ENCODE assay signal across 20 cellular contexts in the genomic region with DNA sequence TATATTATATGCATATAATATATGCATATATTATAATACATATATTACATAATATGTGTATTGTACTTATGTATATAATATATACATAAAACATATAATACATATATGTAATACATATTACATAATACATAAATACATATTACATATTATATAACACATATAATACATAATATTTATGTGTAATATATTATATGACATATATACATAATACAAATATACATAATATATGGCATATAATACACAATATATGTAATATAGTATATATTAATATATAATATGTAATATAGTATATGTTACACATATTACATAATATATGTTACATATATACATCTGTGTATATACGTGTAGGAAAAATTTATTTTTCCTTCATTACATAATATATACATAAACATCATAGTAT.
DNase-seq lines count a peak whose midpoint lies in the region; FAIRE-seq and TF ChIP-seq lines count a peak whose summit lies in the region.
"Had no signal": no experiment of that assay in that cellular context is flagged by ENCODE, and none has a peak within 500 bp of the region (broad histone marks: within the 10 kb centered on the region; RNA-seq: fewer than 3 reads in every experiment).

No MANE protein-coding gene starts in this region.

- H3K4me3 ChIP-seq in sigmoid colon: no peak overlapping the region
- H3K4me3 ChIP-seq: GM23248, HAP-1 had no signal

- no peaks in the 10 kb centered on the region for H3K27me3 ChIP-seq in sigmoid colon
- H3K27me3 ChIP-seq: BE2C had no signal

- no peak for DNase-seq in sigmoid colon
- DNase-seq in NCI-H510A (lab: John Stamatoyannopoulos, UW): no peak
- no peak for DNase-seq in Kasumi-1 (lab: John Stamatoyannopoulos, UW)
- DNase-seq in SK-N-DZ (ENCODE audit: low spot score): no peak
- no peak for DNase-seq in RCC 7860 (ENCODE audit: low spot score)
- DNase-seq: ACHN; BE2C; C1 segment of cervical spinal cord; CD4-positive, CD25-positive, alpha-beta regulatory T cell; CD8-positive, alpha-beta memory T cell; COR-L47; DMS 273 treated with DMSO at 0.1 percent for 48 hours; DMS53; DND-41; EL; GM23248 had no signal

- H3K36me3 ChIP-seq in sigmoid colon: no peaks in the 10 kb centered on the region
- H3K36me3 ChIP-seq: BE2C, HAP-1 had no signal

- peaks cover 0 to 71% (median 39%) of the 10 kb centered on the region in 4 donors for H3K4me1 ChIP-seq in sigmoid colon

- 89 to 93% methylated on average over 1 of the region's 1 CpG for whole genome bisulfite sequencing in sigmoid colon, 2 donors

- TF ChIP-seq EP300 in sigmoid colon (IDR thresholded peaks at IDR 0.05): no peak

- intact Hi-C loops in sigmoid colon (cut with DNase I): loop anchor here (5.0 kb wide), 1 partner anchor 42 kb away; no protein-coding TSS in a partner anchor

- peak; percentile 93 for FAIRE-seq in endometrium (lab: Jason Lieb, UNC)
- FAIRE-seq in RCC 7860 (lab: Jason Lieb, UNC): no peak
- FAIRE-seq: GM12891 had no signal

- no peak for TF ChIP-seq POLR2A in sigmoid colon (IDR thresholded peaks at IDR 0.05)

- TF ChIP-seq CTCF in VCaP (conservative IDR thresholded peaks at IDR 0.05) (no peak), sigmoid colon (IDR thresholded peaks at IDR 0.05) (no peak)

- peak overlapping the region; percentile 64 for H3K27ac ChIP-seq in VCaP
- H3K27ac ChIP-seq in sigmoid colon: peak overlapping the region in 3 of 4 donors; percentile 44 to 76 (median 64)

- H3K9me3 ChIP-seq in sigmoid colon: no peaks in the 10 kb centered on the region
- H3K9me3 ChIP-seq: BE2C, HAP-1 had no signal
